In the genomic region with DNA sequence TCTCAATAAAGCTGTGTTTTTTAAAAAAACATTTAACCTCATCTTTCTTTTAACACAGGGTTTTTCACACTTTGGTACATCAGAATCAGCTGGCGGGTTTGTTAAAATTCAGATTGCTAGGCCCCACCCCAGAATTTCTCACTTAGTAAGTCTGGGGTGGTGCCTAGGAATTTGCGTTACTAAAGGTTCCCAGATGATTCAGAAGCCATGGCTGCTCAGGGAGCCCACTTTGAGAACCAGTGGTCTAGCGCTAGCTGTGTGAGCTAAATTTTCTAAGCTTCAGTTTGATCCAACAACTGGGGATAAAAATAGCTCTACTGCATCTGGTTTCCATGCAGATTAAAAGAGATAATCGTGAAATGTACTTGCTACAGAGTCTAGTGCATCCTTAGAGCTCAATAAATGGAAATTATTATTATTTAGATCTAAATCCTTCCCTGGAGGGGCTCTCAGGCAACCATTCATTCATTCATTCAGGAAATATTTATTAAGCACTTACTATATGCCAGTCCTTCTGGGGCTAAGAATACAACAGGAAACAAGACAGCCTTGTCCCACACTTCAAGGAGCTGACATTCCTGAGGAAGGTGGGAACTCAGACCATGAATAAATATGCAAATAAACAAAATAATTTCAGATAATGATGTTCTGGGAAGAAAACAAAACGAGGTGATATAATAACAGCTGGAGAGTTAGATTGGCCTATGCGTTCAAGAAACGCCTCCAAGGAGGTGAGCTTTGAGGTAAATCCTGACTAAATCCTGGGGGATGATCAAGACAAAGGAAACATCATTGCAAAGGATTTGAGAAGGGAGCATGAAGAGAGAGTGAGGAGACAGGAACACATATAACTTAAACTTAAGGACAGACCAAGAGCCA, we compare ENCODE assay signal across 16 cellular contexts. TPM values are rescaled to one million over a fixed set of nuclear protein-coding genes. Genes with fewer than 3 reads are reported as not detected.
DNase-seq lines count a peak whose midpoint lies in the region; ATAC-seq, FAIRE-seq and TF ChIP-seq lines count a peak whose summit lies in the region.
"Had no signal": no experiment of that assay in that cellular context is flagged by ENCODE, and none has a peak within 500 bp of the region (broad histone marks: within the 10 kb centered on the region; RNA-seq: fewer than 3 reads in every experiment).

No MANE protein-coding gene starts in this region.

- TF ChIP-seq CTCF in A549 (IDR thresholded peaks at IDR 0.05), result no peak

- POLR2A ChIA-PET in A549 (lab: Yijun Ruan, JAX), result interaction anchor here (0.5 to 2.5 kb wide), 9 partner anchors 10 to 63 kb away, joined by 3 to 14 read pairs (median 5); partner anchors contain the start of genes CRELD1 and RPUSD3

- no peaks in the 10 kb centered on the region for H3K9me3 Mint-ChIP-seq in activated CD4-positive, alpha-beta T cell treated with anti-CD3 and anti-CD28 coated beads, Interleukin-2, amount 10 ng/mL, durations not matched to agents 24 days and 14 days
- no peaks in the 10 kb centered on the region for H3K9me3 Mint-ChIP-seq in stimulated activated memory B cell treated with anti-CD40 and anti-IgM and Interleukin-4, amounts not matched to agents 10 μg/mL and 1 μg/mL and 100 μg/mL, for 72 hours
- H3K9me3 Mint-ChIP-seq: activated naive CD4-positive, alpha-beta T cell treated with anti-CD3 and anti-CD28 coated beads, Interleukin-2, amount 10 ng/mL, durations not matched to agents 7 days and 5 days had no signal

- peaks cover 36% of the 10 kb centered on the region for H3K4me1 ChIP-seq in A549
- H3K4me1 ChIP-seq in HUES6 (ENCODE audit: control insufficient read depth, insufficient read depth, low read length), result peaks cover 10% of the 10 kb centered on the region; the same call in 1 of the 2 replicates
- H3K4me1 ChIP-seq in duodenal mucosa (ENCODE audit: control insufficient read depth in 1 of 2, insufficient read depth in 2 of 2, low read length in 2 of 2), result peaks cover 0 to 15% of the 10 kb centered on the region in 2 donors
- no peaks in the 10 kb centered on the region for H3K4me1 ChIP-seq in right cardiac atrium (ENCODE audit: control insufficient read depth, insufficient read depth, low read length)
- H3K4me1 ChIP-seq: thyroid gland had no signal

- DNase-seq in A549 (ENCODE audit: low read depth in 1 of 2, low spot score in 1 of 2) (peak in 1 of 2 experiments; percentile 66), non-pigmented ciliary epithelial cell (ENCODE audit: low read depth) (peak; percentile 37), right cardiac atrium (no peak)
- no peak for DNase-seq in activated CD4-positive, alpha-beta T cell treated with anti-CD3 and anti-CD28 coated beads, Interleukin-2, amount 10 ng/mL, durations not matched to agents 24 days and 14 days
- DNase-seq: activated naive CD4-positive, alpha-beta T cell treated with anti-CD3 and anti-CD28 coated beads, Interleukin-2, amount 10 ng/mL, durations not matched to agents 7 days and 5 days; NCI-H1436 treated with DMSO at 0.1 percent for 48 hours; NCI-H69; SHP77 treated with DMSO at 0.1 percent for 48 hours; thyroid gland had no signal

- peak overlapping the region; percentile 71 for H3K4me2 ChIP-seq in A549

- H3K4me3 ChIP-seq in A549 (no peak overlapping the region), HUES6 (ENCODE audit: low read depth, low read length) (no peak overlapping the region), duodenal mucosa (ENCODE audit: low read depth in 1 of 2, low read length in 2 of 2) (no peak overlapping the region), right cardiac atrium (ENCODE audit: low read length) (no peak overlapping the region)
- H3K4me3 ChIP-seq: coronary artery, thyroid gland had no signal

- TF ChIP-seq POLR2A in A549 (IDR thresholded peaks at IDR 0.05; ENCODE audit: low read length), result no peak

- ATAC-seq in A549, result peak; percentile 53 to 62
- no peak for ATAC-seq in right cardiac atrium
- ATAC-seq in GM18517 (IDR thresholded peaks at IDR 0.05; ENCODE audit: unreplicated experiment), result no peak
- ATAC-seq in stimulated activated memory B cell treated with anti-CD40 and anti-IgM and Interleukin-4, amounts not matched to agents 10 μg/mL and 1 μg/mL and 100 μg/mL, for 72 hours, result no peak

- H3K4me3 Mint-ChIP-seq in activated CD4-positive, alpha-beta T cell treated with anti-CD3 and anti-CD28 coated beads, Interleukin-2, amount 10 ng/mL, durations not matched to agents 24 days and 14 days, result no peak overlapping the region
- H3K4me3 Mint-ChIP-seq in stimulated activated memory B cell treated with anti-CD40 and anti-IgM and Interleukin-4, amounts not matched to agents 10 μg/mL and 1 μg/mL and 100 μg/mL, for 72 hours, result no peak overlapping the region
- H3K4me3 Mint-ChIP-seq: activated naive CD4-positive, alpha-beta T cell treated with anti-CD3 and anti-CD28 coated beads, Interleukin-2, amount 10 ng/mL, durations not matched to agents 7 days and 5 days had no signal

- H3K27ac Mint-ChIP-seq in activated CD4-positive, alpha-beta T cell treated with anti-CD3 and anti-CD28 coated beads, Interleukin-2, amount 10 ng/mL, durations not matched to agents 24 days and 14 days, result no peak overlapping the region
- H3K27ac Mint-ChIP-seq in stimulated activated memory B cell treated with anti-CD40 and anti-IgM and Interleukin-4, amounts not matched to agents 10 μg/mL and 1 μg/mL and 100 μg/mL, for 72 hours, result no peak overlapping the region

- no peaks in the 10 kb centered on the region for H3K36me3 ChIP-seq in HUES6 (ENCODE audit: control insufficient read depth, insufficient read depth, low read length)
- no peaks in the 10 kb centered on the region for H3K36me3 ChIP-seq in duodenal mucosa (ENCODE audit: control insufficient read depth in 1 of 2, insufficient read depth in 2 of 2, low read length in 2 of 2)
- H3K36me3 ChIP-seq: thyroid gland had no signal

- H3K27ac ChIP-seq in A549, result peak overlapping the region; percentile 88 to 89
- peak overlapping the region; percentile 66; the same call in 1 of the 2 replicates for H3K27ac ChIP-seq in HUES6 (ENCODE audit: low read depth, low read length)
- peak overlapping the region; percentile 36 for H3K27ac ChIP-seq in duodenal mucosa (ENCODE audit: low read depth, low read length)
- H3K27ac ChIP-seq in right cardiac atrium (ENCODE audit: low read length), result no peak overlapping the region
- H3K27ac ChIP-seq: coronary artery, thyroid gland had no signal

- no peaks in the 10 kb centered on the region for H3K27me3 Mint-ChIP-seq in activated CD4-positive, alpha-beta T cell treated with anti-CD3 and anti-CD28 coated beads, Interleukin-2, amount 10 ng/mL, durations not matched to agents 24 days and 14 days
- H3K27me3 Mint-ChIP-seq in stimulated activated memory B cell treated with anti-CD40 and anti-IgM and Interleukin-4, amounts not matched to agents 10 μg/mL and 1 μg/mL and 100 μg/mL, for 72 hours, result peaks cover 17% of the 10 kb centered on the region

- H3K9ac ChIP-seq in HUES6 (ENCODE audit: low read length), result peak overlapping the region; percentile 66
- H3K9ac ChIP-seq in duodenal mucosa (ENCODE audit: low read depth in 1 of 2, low read length in 2 of 2), result no peak overlapping the region

- H3K27me3 ChIP-seq in HUES6 (ENCODE audit: control insufficient read depth, insufficient read depth, low read length), result no peaks in the 10 kb centered on the region
- H3K27me3 ChIP-seq in duodenal mucosa (ENCODE audit: control insufficient read depth in 1 of 2, insufficient read depth in 2 of 2, low read length in 2 of 2), result no peaks in the 10 kb centered on the region
- no peaks in the 10 kb centered on the region for H3K27me3 ChIP-seq in right cardiac atrium (ENCODE audit: control insufficient read depth, insufficient read depth)
- H3K27me3 ChIP-seq: thyroid gland had no signal

- FAIRE-seq in A549 (lab: Jason Lieb, UNC), result no peak
- FAIRE-seq: GM18507 had no signal

- peaks cover under 1% of the 10 kb centered on the region for H3K4me1 Mint-ChIP-seq in activated CD4-positive, alpha-beta T cell treated with anti-CD3 and anti-CD28 coated beads, Interleukin-2, amount 10 ng/mL, durations not matched to agents 24 days and 14 days
- H3K4me1 Mint-ChIP-seq in stimulated activated memory B cell treated with anti-CD40 and anti-IgM and Interleukin-4, amounts not matched to agents 10 μg/mL and 1 μg/mL and 100 μg/mL, for 72 hours, result no peaks in the 10 kb centered on the region

- intact Hi-C loops in right cardiac atrium (cut with DNase I), result no loop called here
- intact Hi-C loops in activated CD4-positive, alpha-beta T cell treated with anti-CD3 and anti-CD28 coated beads, Interleukin-2, amount 10 ng/mL, durations not matched to agents 24 days and 14 days (cut with micrococcal nuclease), result no loop called here

- CTCF ChIA-PET in A549 (lab: Yijun Ruan, JAX), result interaction anchor here (0.8 to 3.3 kb wide), 14 partner anchors 9 to 62 kb away, joined by 3 to 17 read pairs (median 4); partner anchors contain the start of gene CRELD1

- TF ChIP-seq RAD21 in A549 (conservative IDR thresholded peaks at IDR 0.05 in 1 of 2, IDR thresholded peaks at IDR 0.05 in 1 of 2), result no peak

- no peak for TF ChIP-seq EP300 in A549 (IDR thresholded peaks at IDR 0.05)

- no peaks in the 10 kb centered on the region for H3K36me3 Mint-ChIP-seq in activated CD4-positive, alpha-beta T cell treated with anti-CD3 and anti-CD28 coated beads, Interleukin-2, amount 10 ng/mL, durations not matched to agents 24 days and 14 days (ENCODE audit: low read depth)
- no peaks in the 10 kb centered on the region for H3K36me3 Mint-ChIP-seq in stimulated activated memory B cell treated with anti-CD40 and anti-IgM and Interleukin-4, amounts not matched to agents 10 μg/mL and 1 μg/mL and 100 μg/mL, for 72 hours
- H3K36me3 Mint-ChIP-seq: activated naive CD4-positive, alpha-beta T cell treated with anti-CD3 and anti-CD28 coated beads, Interleukin-2, amount 10 ng/mL, durations not matched to agents 7 days and 5 days had no signal

- no peaks in the 10 kb centered on the region for H3K9me3 ChIP-seq in A549
- no peaks in the 10 kb centered on the region for H3K9me3 ChIP-seq in HUES6 (ENCODE audit: control insufficient read depth, insufficient read depth, low read depth, low read length)
- no peaks in the 10 kb centered on the region for H3K9me3 ChIP-seq in duodenal mucosa (ENCODE audit: control insufficient read depth in 1 of 2, low read length in 2 of 2)
- H3K9me3 ChIP-seq in right cardiac atrium (ENCODE audit: control insufficient read depth, low read length), result no peaks in the 10 kb centered on the region
- H3K9me3 ChIP-seq: thyroid gland had no signal

- WGBS in A549 (ENCODE audit: missing lambda C conversion rate), result 63% methylated on average over 7 of the region's 7 CpGs
- 77% methylated on average over 7 of the region's 7 CpGs for WGBS in right cardiac atrium

RNA-seq across cellular contexts. Expression of gene CIDEC, which starts 3.9 kb away (rescaled TPM):
- polyA plus RNA-seq in A549 (2011; rRNA removed), result 6.3 and 10.4 TPM in 2 replicates
- polyA plus RNA-seq in A549 (2012; cell fraction: cytosol; rRNA removed), result 3.5 and 3.9 TPM in 2 replicates
- 2.5 and 3.5 TPM in 2 replicates for polyA plus RNA-seq in A549 (2012; cell fraction: nucleus; rRNA removed)
- 2.0 to 3.3 TPM (median 2.8 TPM) in 3 replicates for polyA plus RNA-seq in A549 (2017; fragmentation: RNase III; extraction: RNeasy Plus Mini Kit Qiagen cat#74134 plus additional on column Dnase treatment)
- polyA minus RNA-seq in A549 (2011; rRNA and poly(A)+ RNA removed), result 10.9 and 11.2 TPM in 2 replicates
- total RNA-seq in right cardiac atrium, result 1 to 10 TPM in 1 of 4 donors, under 1 TPM in 2, not detected in 1; 0.38 to 8.4 (median 0.40) TPM
- polyA plus RNA-seq in right cardiac atrium, result 29.5 TPM
- total RNA-seq in activated CD4-positive, alpha-beta T cell treated with anti-CD3 and anti-CD28 coated beads, Interleukin-2, amount 10 ng/mL, durations not matched to agents 24 days and 14 days, result not detected in 2 replicates
- polyA plus RNA-seq: neural cell had no signal

RNA-seq across cellular contexts. Expression of gene JAGN1, which starts 6.5 kb away (rescaled TPM):
- polyA plus RNA-seq in A549 (2011; rRNA removed), result 63.2 and 79.3 TPM in 2 replicates
- 54.9 and 75.5 TPM in 2 replicates for polyA plus RNA-seq in A549 (2012; cell fraction: cytosol; rRNA removed)
- polyA plus RNA-seq in A549 (2012; cell fraction: nucleus; rRNA removed), result 28.0 and 40.6 TPM in 2 replicates
- 48.6 to 53.7 TPM (median 49.6 TPM) in 3 replicates for polyA plus RNA-seq in A549 (2017; fragmentation: RNase III; extraction: RNeasy Plus Mini Kit Qiagen cat#74134 plus additional on column Dnase treatment)
- polyA minus RNA-seq in A549 (2011; rRNA and poly(A)+ RNA removed), result 51.1 and 62.9 TPM in 2 replicates
- total RNA-seq in right cardiac atrium, result 10 to 100 TPM; 20.3 to 22.4 (median 20.4) TPM
- polyA plus RNA-seq in right cardiac atrium, result 26.0 TPM
- total RNA-seq in activated CD4-positive, alpha-beta T cell treated with anti-CD3 and anti-CD28 coated beads, Interleukin-2, amount 10 ng/mL, durations not matched to agents 24 days and 14 days, result 39.5 and 41.0 TPM in 2 replicates

RNA-seq across cellular contexts. Expression of gene IL17RE, which starts 18.7 kb away (rescaled TPM):
- polyA plus RNA-seq in A549 (2011; rRNA removed), result 0.53 and 0.60 TPM in 2 replicates
- polyA plus RNA-seq in A549 (2012; cell fraction: cytosol; rRNA removed), result 0.65 and 0.79 TPM in 2 replicates
- 3.4 and 3.7 TPM in 2 replicates for polyA plus RNA-seq in A549 (2012; cell fraction: nucleus; rRNA removed)
- polyA plus RNA-seq in A549 (2017; fragmentation: RNase III; extraction: RNeasy Plus Mini Kit Qiagen cat#74134 plus additional on column Dnase treatment), result 0.44 to 0.67 TPM (median 0.47 TPM) in 3 replicates
- 0.92 and 1.3 TPM in 2 replicates for polyA minus RNA-seq in A549 (2011; rRNA and poly(A)+ RNA removed)
- total RNA-seq in right cardiac atrium, result 1 to 10 TPM; 1.0 to 2.2 (median 1.4) TPM
- polyA plus RNA-seq in right cardiac atrium, result 1.2 TPM
- 1.1 TPM in 2 replicates for total RNA-seq in activated CD4-positive, alpha-beta T cell treated with anti-CD3 and anti-CD28 coated beads, Interleukin-2, amount 10 ng/mL, durations not matched to agents 24 days and 14 days

RNA-seq across cellular contexts. Expression of gene IL17RC, which starts 33.0 kb away (rescaled TPM):
- 7.7 and 12.2 TPM in 2 replicates for polyA plus RNA-seq in A549 (2011; rRNA removed)
- 12.1 and 17.1 TPM in 2 replicates for polyA plus RNA-seq in A549 (2012; cell fraction: cytosol; rRNA removed)
- polyA plus RNA-seq in A549 (2012; cell fraction: nucleus; rRNA removed), result 34.0 and 43.5 TPM in 2 replicates
- 9.1 to 9.8 TPM (median 9.4 TPM) in 3 replicates for polyA plus RNA-seq in A549 (2017; fragmentation: RNase III; extraction: RNeasy Plus Mini Kit Qiagen cat#74134 plus additional on column Dnase treatment)
- polyA minus RNA-seq in A549 (2011; rRNA and poly(A)+ RNA removed), result 16.6 and 23.1 TPM in 2 replicates
- 10 to 100 TPM; 35.1 to 48.1 (median 41.9) TPM for total RNA-seq in right cardiac atrium
- 40.4 TPM for polyA plus RNA-seq in right cardiac atrium
- total RNA-seq in activated CD4-positive, alpha-beta T cell treated with anti-CD3 and anti-CD28 coated beads, Interleukin-2, amount 10 ng/mL, durations not matched to agents 24 days and 14 days, result 0.28 and 0.42 TPM in 2 replicates
- polyA plus RNA-seq: neural cell had no signal

RNA-seq across cellular contexts. Expression of gene RPUSD3, which starts 40.1 kb away (rescaled TPM):
- polyA plus RNA-seq in A549 (2011; rRNA removed) (38.9 and 47.1 TPM in 2 replicates), A549 (2017; fragmentation: RNase III; extraction: RNeasy Plus Mini Kit Qiagen cat#74134 plus additional on column Dnase treatment) (42.2 to 45.0 TPM (median 44.5 TPM) in 3 replicates), right cardiac atrium (43.3 TPM)
- 61.3 and 76.6 TPM in 2 replicates for polyA plus RNA-seq in A549 (2012; cell fraction: cytosol; rRNA removed)
- polyA plus RNA-seq in A549 (2012; cell fraction: nucleus; rRNA removed), result 74.5 and 81.9 TPM in 2 replicates
- 39.0 and 44.1 TPM in 2 replicates for polyA minus RNA-seq in A549 (2011; rRNA and poly(A)+ RNA removed)
- total RNA-seq in right cardiac atrium, result 10 to 100 TPM; 31.2 to 37.7 (median 37.6) TPM
- total RNA-seq in activated CD4-positive, alpha-beta T cell treated with anti-CD3 and anti-CD28 coated beads, Interleukin-2, amount 10 ng/mL, durations not matched to agents 24 days and 14 days, result 84.3 and 85.7 TPM in 2 replicates

Comparison
In these comparisons a context has a peak if more than half of its experiments do, and no peak if none do; other contexts are left out.
1. ATAC-seq: peak in A549 (2 of 2); none in right cardiac atrium (0 of 2), GM18517 (single experiment) and stimulated activated memory B cell treated with anti-CD40 and anti-IgM and Interleukin-4, amounts not matched to agents 10 μg/mL and 1 μg/mL and 100 μg/mL, for 72 hours (single experiment).